Comparison of ENCODE assay signal across 2 cellular contexts in genomic region chr9:124231095-124231743, GRCh38.
TF ChIP-seq lines count a peak whose summit lies in the region.

No MANE protein-coding gene starts in this region.

TF ChIP-seq in HepG2, 621 proteins besides CTCF, POLR2A, EP300 and RAD21 (continued from another document):
- TF ChIP-seq ZNF770 (CRISPR knock-in tag; IDR thresholded peaks at IDR 0.05), result no peak

TF ChIP-seq in Ishikawa, 13 proteins besides CTCF, POLR2A, EP300 and RAD21 (continued from another document):
- TF ChIP-seq REST (IDR thresholded peaks at IDR 0.05; ENCODE audit: low read depth), result no peak
